In genomic region chr18:46704189-46704588, GRCh38 we compare ENCODE assay signal across 37 cellular contexts. TPM values are rescaled to one million over a fixed set of nuclear protein-coding genes. Genes with fewer than 3 reads are reported as not detected.
"Had no signal": no experiment of that assay in that cellular context is flagged by ENCODE, and none has a peak within 500 bp of the region (broad histone marks: within the 10 kb centered on the region; RNA-seq: fewer than 3 reads in every experiment).

No MANE protein-coding gene starts in this region.

- ATAC-seq: activated CD4-positive, alpha-beta T cell treated with anti-CD3 and anti-CD28 coated beads for 36 hours; activated CD4-positive, CD25-positive, alpha-beta regulatory T cell treated with anti-CD3 and anti-CD28 coated beads, Interleukin-2, amount 50 U/mL, for 24 hours; activated CD8-positive, alpha-beta memory T cell treated with anti-CD3 and anti-CD28 coated beads, Interleukin-2, amount 10 ng/mL, durations not matched to agents 7 days and 5 days; activated CD8-positive, alpha-beta T cell treated with anti-CD3 and anti-CD28 coated beads, Interleukin-2, amount 10 ng/mL, durations not matched to agents 7 days and 5 days; activated naive CD8-positive, alpha-beta T cell treated with anti-CD3 and anti-CD28 coated beads, Interleukin-2, amount 50 U/mL, for 24 hours; body of pancreas; WTC11 had no signal

- H3K9me3 ChIP-seq: body of pancreas, breast epithelium had no signal

- H3K36me3 ChIP-seq: brain microvascular endothelial cell, breast epithelium, WERI-Rb-1 had no signal

- H3K36me3 Mint-ChIP-seq: activated CD8-positive, alpha-beta memory T cell treated with anti-CD3 and anti-CD28 coated beads, Interleukin-2, amount 10 ng/mL, durations not matched to agents 7 days and 5 days; activated naive CD4-positive, alpha-beta T cell treated with anti-CD3 and anti-CD28 coated beads, Interleukin-2, amount 10 ng/mL, durations not matched to agents 7 days and 5 days; activated naive CD4-positive, alpha-beta T cell treated with anti-CD3 and anti-CD28 coated beads, Interleukin-2, amount 50 U/mL, for 24 hours; activated naive CD8-positive, alpha-beta T cell; activated naive CD8-positive, alpha-beta T cell treated with anti-CD3 and anti-CD28 coated beads, Interleukin-2, amount 10 ng/mL, durations not matched to agents 7 days and 5 days; WTC11 had no signal

- H3K27me3 ChIP-seq: body of pancreas, brain microvascular endothelial cell, breast epithelium had no signal

- DNase-seq: activated CD4-positive, alpha-beta memory T cell treated with anti-CD3 and anti-CD28 coated beads, Interleukin-2, amount 10 ng/mL, durations not matched to agents 7 days and 5 days; activated CD4-positive, alpha-beta T cell treated with anti-CD3 and anti-CD28 coated beads for 1 hour; activated CD4-positive, alpha-beta T cell treated with anti-CD3 and anti-CD28 coated beads for 36 hours; activated CD4-positive, alpha-beta T cell treated with anti-CD3 and anti-CD28 coated beads for 48 hours; activated CD4-positive, alpha-beta T cell treated with anti-CD3 and anti-CD28 coated beads, Interleukin-2, amount 10 ng/mL, durations not matched to agents 7 days and 5 days; activated CD4-positive, alpha-beta T cell treated with anti-CD3 and anti-CD28 coated beads, Interleukin-2, amount 50 U/mL, for 48 hours; activated CD4-positive, CD25-positive, alpha-beta regulatory T cell; activated CD8-positive, alpha-beta memory T cell treated with anti-CD3 and anti-CD28 coated beads for 24 hours; activated CD8-positive, alpha-beta memory T cell treated with anti-CD3 and anti-CD28 coated beads, Interleukin-2, amount 10 ng/mL, durations not matched to agents 7 days and 5 days; activated CD8-positive, alpha-beta memory T cell treated with anti-CD3 and anti-CD28 coated beads, Interleukin-2, amount 50 U/mL, for 48 hours; activated CD8-positive, alpha-beta T cell treated with anti-CD3 and anti-CD28 coated beads, Interleukin-2, amount 10 ng/mL, durations not matched to agents 7 days and 5 days; activated effector memory CD4-positive, alpha-beta T cell treated with Interleukin-2 at 50 U/mL for 16 hours; activated gamma-delta T cell; activated naive CD4-positive, alpha-beta T cell treated with anti-CD3 and anti-CD28 coated beads, Interleukin-2, amount 10 ng/mL, durations not matched to agents 7 days and 5 days; activated naive CD4-positive, alpha-beta T cell treated with Interleukin-2 at 50 U/mL for 16 hours; activated naive CD8-positive, alpha-beta T cell treated with anti-CD3 and anti-CD28 coated beads, Interleukin-2, amount 10 ng/mL, durations not matched to agents 7 days and 5 days; activated naive CD8-positive, alpha-beta T cell treated with anti-CD3 and anti-CD28 coated beads, Interleukin-2, amount 50 U/mL, for 24 hours; activated T-cell treated with anti-CD3 and anti-CD28 coated beads, Interleukin-2, amount 50 U/mL, for 24 hours; activated T-cell treated with anti-CD3 and anti-CD28 coated beads, Interleukin-2, amount 50 U/mL, for 48 hours; amniotic stem cell; aorta; body of pancreas; brain microvascular endothelial cell; central memory CD4-positive, alpha-beta T cell; T-helper 1 cell; T-helper 2 cell; T-helper 9 cell; WERI-Rb-1 had no signal

- H3K4me3 Mint-ChIP-seq: activated CD4-positive, alpha-beta memory T cell treated with anti-CD3 and anti-CD28 coated beads, Interleukin-2, amount 10 ng/mL, durations not matched to agents 7 days and 5 days; activated CD4-positive, alpha-beta T cell treated with anti-CD3 and anti-CD28 coated beads for 36 hours; activated CD4-positive, alpha-beta T cell treated with anti-CD3 and anti-CD28 coated beads, Interleukin-2, amount 10 ng/mL, durations not matched to agents 7 days and 5 days; activated CD8-positive, alpha-beta memory T cell treated with anti-CD3 and anti-CD28 coated beads, Interleukin-2, amount 10 ng/mL, durations not matched to agents 7 days and 5 days; activated CD8-positive, alpha-beta T cell treated with anti-CD3 and anti-CD28 coated beads, Interleukin-2, amount 10 ng/mL, durations not matched to agents 7 days and 5 days; activated naive CD4-positive, alpha-beta T cell treated with anti-CD3 and anti-CD28 coated beads, Interleukin-2, amount 10 ng/mL, durations not matched to agents 7 days and 5 days; activated naive CD4-positive, alpha-beta T cell treated with anti-CD3 and anti-CD28 coated beads, Interleukin-2, amount 50 U/mL, for 24 hours; activated naive CD8-positive, alpha-beta T cell; activated naive CD8-positive, alpha-beta T cell treated with anti-CD3 and anti-CD28 coated beads, Interleukin-2, amount 10 ng/mL, durations not matched to agents 7 days and 5 days; activated naive CD8-positive, alpha-beta T cell treated with anti-CD3 and anti-CD28 coated beads, Interleukin-2, amount 50 U/mL, for 24 hours; activated T-cell treated with anti-CD3 and anti-CD28 coated beads, Interleukin-2, amount 50 U/mL, for 24 hours; T-helper 1 cell treated with Interleukin-12 subunit alpha and Interleukin-12 subunit beta and Interleukin-4 antibody, amounts not matched to agents 30 μg/mL and 1 μg/mL, for 36 hours; T-helper 2 cell treated with Interferon-gamma antibody and Interleukin-4, amounts not matched to agents 5 μg/mL and 100 μg/mL, for 36 hours; WTC11 had no signal

- H3K4me1 Mint-ChIP-seq: activated CD4-positive, alpha-beta memory T cell treated with anti-CD3 and anti-CD28 coated beads, Interleukin-2, amount 10 ng/mL, durations not matched to agents 7 days and 5 days; activated CD4-positive, alpha-beta T cell treated with anti-CD3 and anti-CD28 coated beads, Interleukin-2, amount 10 ng/mL, durations not matched to agents 7 days and 5 days; activated CD8-positive, alpha-beta memory T cell treated with anti-CD3 and anti-CD28 coated beads, Interleukin-2, amount 10 ng/mL, durations not matched to agents 7 days and 5 days; activated naive CD4-positive, alpha-beta T cell treated with anti-CD3 and anti-CD28 coated beads, Interleukin-2, amount 10 ng/mL, durations not matched to agents 7 days and 5 days; activated naive CD8-positive, alpha-beta T cell treated with anti-CD3 and anti-CD28 coated beads, Interleukin-2, amount 10 ng/mL, durations not matched to agents 7 days and 5 days; activated naive CD8-positive, alpha-beta T cell treated with anti-CD3 and anti-CD28 coated beads, Interleukin-2, amount 50 U/mL, for 24 hours had no signal

- H3K27ac Mint-ChIP-seq: activated CD4-positive, alpha-beta memory T cell treated with anti-CD3 and anti-CD28 coated beads, Interleukin-2, amount 10 ng/mL, durations not matched to agents 7 days and 5 days; activated CD4-positive, alpha-beta T cell treated with anti-CD3 and anti-CD28 coated beads for 36 hours; activated CD4-positive, alpha-beta T cell treated with anti-CD3 and anti-CD28 coated beads, Interleukin-2, amount 10 ng/mL, durations not matched to agents 7 days and 5 days; activated CD8-positive, alpha-beta memory T cell treated with anti-CD3 and anti-CD28 coated beads, Interleukin-2, amount 10 ng/mL, durations not matched to agents 7 days and 5 days; activated CD8-positive, alpha-beta T cell treated with anti-CD3 and anti-CD28 coated beads, Interleukin-2, amount 10 ng/mL, durations not matched to agents 7 days and 5 days; activated naive CD4-positive, alpha-beta T cell treated with anti-CD3 and anti-CD28 coated beads, Interleukin-2, amount 10 ng/mL, durations not matched to agents 7 days and 5 days; activated naive CD4-positive, alpha-beta T cell treated with anti-CD3 and anti-CD28 coated beads, Interleukin-2, amount 50 U/mL, for 24 hours; activated naive CD8-positive, alpha-beta T cell; activated naive CD8-positive, alpha-beta T cell treated with anti-CD3 and anti-CD28 coated beads, Interleukin-2, amount 10 ng/mL, durations not matched to agents 7 days and 5 days; activated naive CD8-positive, alpha-beta T cell treated with anti-CD3 and anti-CD28 coated beads, Interleukin-2, amount 50 U/mL, for 24 hours; activated T-cell treated with anti-CD3 and anti-CD28 coated beads, Interleukin-2, amount 50 U/mL, for 24 hours; activated T-helper 2 cell treated with anti-CD3 and anti-CD28 coated beads, Interferon-gamma antibody, Interleukin-2, Interleukin-4, amounts not matched to agents 10 μg/mL and 5 μg/mL and 100 μg/mL, durations not matched to agents 14 hours and 24 hours and 36 hours; T-helper 1 cell treated with Interleukin-12 subunit alpha and Interleukin-12 subunit beta and Interleukin-4 antibody, amounts not matched to agents 30 μg/mL and 1 μg/mL, for 36 hours; T-helper 2 cell treated with Interferon-gamma antibody and Interleukin-4, amounts not matched to agents 5 μg/mL and 100 μg/mL, for 36 hours; WTC11 had no signal

- H3K9me3 Mint-ChIP-seq: activated CD4-positive, alpha-beta memory T cell treated with anti-CD3 and anti-CD28 coated beads, Interleukin-2, amount 10 ng/mL, durations not matched to agents 7 days and 5 days; activated CD4-positive, alpha-beta T cell treated with anti-CD3 and anti-CD28 coated beads, Interleukin-2, amount 10 ng/mL, durations not matched to agents 7 days and 5 days; activated naive CD4-positive, alpha-beta T cell treated with anti-CD3 and anti-CD28 coated beads, Interleukin-2, amount 10 ng/mL, durations not matched to agents 7 days and 5 days; activated naive CD4-positive, alpha-beta T cell treated with anti-CD3 and anti-CD28 coated beads, Interleukin-2, amount 50 U/mL, for 24 hours; activated naive CD8-positive, alpha-beta T cell treated with anti-CD3 and anti-CD28 coated beads, Interleukin-2, amount 10 ng/mL, durations not matched to agents 7 days and 5 days; activated naive CD8-positive, alpha-beta T cell treated with anti-CD3 and anti-CD28 coated beads, Interleukin-2, amount 50 U/mL, for 24 hours; activated T-cell treated with anti-CD3 and anti-CD28 coated beads, Interleukin-2, amount 50 U/mL, for 24 hours; activated T-helper 2 cell treated with anti-CD3 and anti-CD28 coated beads, Interferon-gamma antibody, Interleukin-2, Interleukin-4, amounts not matched to agents 10 μg/mL and 5 μg/mL and 100 μg/mL, durations not matched to agents 14 hours and 24 hours and 36 hours; T-helper 1 cell treated with Interleukin-12 subunit alpha and Interleukin-12 subunit beta and Interleukin-4 antibody, amounts not matched to agents 30 μg/mL and 1 μg/mL, for 36 hours; T-helper 2 cell treated with Interferon-gamma antibody and Interleukin-4, amounts not matched to agents 5 μg/mL and 100 μg/mL, for 36 hours; WTC11 had no signal

- H3K4me1 ChIP-seq: body of pancreas, breast epithelium had no signal

- H3K27ac ChIP-seq: body of pancreas, brain microvascular endothelial cell, breast epithelium, WERI-Rb-1 had no signal

- H3K4me3 ChIP-seq: body of pancreas, breast epithelium had no signal

- H3K27me3 Mint-ChIP-seq: activated CD4-positive, alpha-beta T cell treated with anti-CD3 and anti-CD28 coated beads for 36 hours; activated CD4-positive, alpha-beta T cell treated with anti-CD3 and anti-CD28 coated beads, Interleukin-2, amount 10 ng/mL, durations not matched to agents 7 days and 5 days; activated naive CD4-positive, alpha-beta T cell treated with anti-CD3 and anti-CD28 coated beads, Interleukin-2, amount 50 U/mL, for 24 hours; activated naive CD8-positive, alpha-beta T cell; activated naive CD8-positive, alpha-beta T cell treated with anti-CD3 and anti-CD28 coated beads, Interleukin-2, amount 50 U/mL, for 24 hours; activated T-cell treated with anti-CD3 and anti-CD28 coated beads, Interleukin-2, amount 50 U/mL, for 24 hours had no signal

RNA-seq across cellular contexts. Expression of gene LOXHD1, which starts 47.2 kb away (rescaled TPM):
- total RNA-seq: activated CD4-positive, alpha-beta memory T cell treated with anti-CD3 and anti-CD28 coated beads, Interleukin-2, amount 10 ng/mL, durations not matched to agents 7 days and 5 days; activated T-helper 2 cell treated with anti-CD3 and anti-CD28 coated beads, Interferon-gamma antibody, Interleukin-2, Interleukin-4, amounts not matched to agents 10 μg/mL and 5 μg/mL and 100 μg/mL, durations not matched to agents 14 hours and 24 hours and 36 hours; astrocyte had no signal

RNA-seq across cellular contexts. Expression of gene ST8SIA5, which starts 52.7 kb away (rescaled TPM):
- total RNA-seq: activated CD4-positive, alpha-beta memory T cell treated with anti-CD3 and anti-CD28 coated beads, Interleukin-2, amount 10 ng/mL, durations not matched to agents 7 days and 5 days; activated CD4-positive, alpha-beta T cell treated with anti-CD3 and anti-CD28 coated beads for 36 hours; activated CD8-positive, alpha-beta T cell treated with anti-CD3 and anti-CD28 coated beads, Interleukin-2, amount 10 ng/mL, durations not matched to agents 7 days and 5 days; activated naive CD8-positive, alpha-beta T cell treated with anti-CD3 and anti-CD28 coated beads, Interleukin-2, amount 10 ng/mL, durations not matched to agents 7 days and 5 days had no signal
